25 cellular contexts compared by ENCODE assay signal in genomic region chr3:27319304-27319703, GRCh38.
"Had no signal": no experiment of that assay in that cellular context is flagged by ENCODE, and none has a peak within 500 bp of the region (broad histone marks: within the 10 kb centered on the region; RNA-seq: fewer than 3 reads in every experiment).

No MANE protein-coding gene starts in this region.

- H3K9me3 Mint-ChIP-seq: activated T-cell treated with anti-CD3 and anti-CD28 coated beads, Interleukin-2, amount 50 U/mL, for 4 hours; activated T-helper 2 cell treated with anti-CD3 and anti-CD28 coated beads, Interferon-gamma antibody, Interleukin-2, Interleukin-4, amounts not matched to agents 10 μg/mL and 5 μg/mL and 100 μg/mL, durations not matched to agents 14 hours and 24 hours and 36 hours; central memory CD8-positive, alpha-beta T cell; endodermal cell; immature natural killer cell; nephron; stimulated activated naive B cell treated with anti-CD40 and anti-IgM and Interleukin-4, amounts not matched to agents 10 μg/mL and 1 μg/mL and 100 μg/mL, for 72 hours had no signal

- H3K9me3 ChIP-seq: colonic mucosa, neutrophil, ovary, SK-N-SH, upper lobe of right lung had no signal

- H3K27ac Mint-ChIP-seq: activated naive CD8-positive, alpha-beta T cell; activated T-helper 2 cell treated with anti-CD3 and anti-CD28 coated beads, Interferon-gamma antibody, Interleukin-2, Interleukin-4, amounts not matched to agents 10 μg/mL and 5 μg/mL and 100 μg/mL, durations not matched to agents 14 hours and 24 hours and 36 hours; endodermal cell; immature natural killer cell; nephron; stimulated activated naive B cell treated with anti-CD40 and anti-IgM and Interleukin-4, amounts not matched to agents 10 μg/mL and 1 μg/mL and 100 μg/mL, for 72 hours had no signal

- H3K27me3 Mint-ChIP-seq: activated naive CD8-positive, alpha-beta T cell; central memory CD8-positive, alpha-beta T cell; stimulated activated naive B cell treated with anti-CD40 and anti-IgM and Interleukin-4, amounts not matched to agents 10 μg/mL and 1 μg/mL and 100 μg/mL, for 72 hours had no signal

- H3K4me1 ChIP-seq: adrenal gland, colonic mucosa, upper lobe of right lung had no signal

- H3K4me1 Mint-ChIP-seq: central memory CD8-positive, alpha-beta T cell; immature natural killer cell; nephron; stimulated activated naive B cell treated with anti-CD40 and anti-IgM and Interleukin-4, amounts not matched to agents 10 μg/mL and 1 μg/mL and 100 μg/mL, for 72 hours had no signal

- H3K36me3 ChIP-seq: adrenal gland, colonic mucosa, neutrophil, ovary, upper lobe of right lung, WERI-Rb-1 had no signal

- H3K9ac ChIP-seq: SK-N-SH had no signal

- H3K4me3 Mint-ChIP-seq: activated naive CD8-positive, alpha-beta T cell; activated T-cell treated with anti-CD3 and anti-CD28 coated beads, Interleukin-2, amount 50 U/mL, for 4 hours; central memory CD8-positive, alpha-beta T cell; endodermal cell; immature natural killer cell; nephron; stimulated activated naive B cell treated with anti-CD40 and anti-IgM and Interleukin-4, amounts not matched to agents 10 μg/mL and 1 μg/mL and 100 μg/mL, for 72 hours had no signal

- ATAC-seq: activated T-cell treated with anti-CD3 and anti-CD28 coated beads, Interleukin-2, amount 50 U/mL, for 4 hours; stimulated activated naive B cell treated with anti-CD40 and anti-IgM and Interleukin-4, amounts not matched to agents 10 μg/mL and 1 μg/mL and 100 μg/mL, for 72 hours; upper lobe of right lung had no signal

- H3K4me3 ChIP-seq: adrenal gland, colonic mucosa, hepatocyte, ovary, upper lobe of right lung had no signal

- H3K27me3 ChIP-seq: adrenal gland, colonic mucosa, hepatocyte, neutrophil, ovary, upper lobe of right lung had no signal

- H3K36me3 Mint-ChIP-seq: activated naive CD8-positive, alpha-beta T cell; immature natural killer cell; stimulated activated naive B cell treated with anti-CD40 and anti-IgM and Interleukin-4, amounts not matched to agents 10 μg/mL and 1 μg/mL and 100 μg/mL, for 72 hours had no signal

- DNase-seq: activated CD4-positive, CD25-positive, alpha-beta regulatory T cell treated with anti-CD3 and anti-CD28 coated beads, Interleukin-2, amount 50 U/mL, for 72 hours; activated CD8-positive, alpha-beta memory T cell treated with anti-CD3 and anti-CD28 coated beads for 24 hours; activated CD8-positive, alpha-beta memory T cell treated with anti-CD3 and anti-CD28 coated beads, Interleukin-2, amount 50 U/mL, for 48 hours; activated naive CD4-positive, alpha-beta T cell; activated T-cell treated with anti-CD3 and anti-CD28 coated beads, Interleukin-2, amount 50 U/mL, for 4 hours; adrenal gland; endodermal cell; foreskin fibroblast; immature natural killer cell; left ventricle myocardium superior; midbrain; SK-N-SH; stimulated activated CD4-positive, alpha-beta T cell treated with anti-CD3 and anti-CD28 coated beads, Interleukin-2, amount 100 ng/mL, for 48 hours; stimulated activated CD8-positive, alpha-beta memory T cell treated with anti-CD3 and anti-CD28 coated beads, Interleukin-4, amount 100 ng/mL, for 48 hours; stimulated activated naive B cell treated with anti-CD40 and anti-IgM and Interleukin-4, amounts not matched to agents 10 μg/mL and 1 μg/mL and 100 μg/mL, for 72 hours; upper lobe of right lung; WERI-Rb-1 had no signal

- H3K27ac ChIP-seq: adrenal gland, colonic mucosa, hepatocyte, neutrophil, upper lobe of right lung, WERI-Rb-1 had no signal
